Comparison of ENCODE assay signal across 10 cellular contexts in genomic region chr5:146667633-146668032, GRCh38.
A peak's percentile ranks its signal among the peaks of the same experiment; 100 is the strongest.
DNase-seq lines count a peak whose midpoint lies in the region; ATAC-seq, FAIRE-seq and TF ChIP-seq lines count a peak whose summit lies in the region.
"Had no signal": no experiment of that assay in that cellular context is flagged by ENCODE, and none has a peak within 500 bp of the region (broad histone marks: within the 10 kb centered on the region; RNA-seq: fewer than 3 reads in every experiment).

No MANE protein-coding gene starts in this region.

- ATAC-seq in PC-3 (peak; percentile 82), foreskin keratinocyte (peak; percentile 76), sciatic nerve (peak; percentile 65), HG03378 (IDR thresholded peaks at IDR 0.05; ENCODE audit: unreplicated experiment) (no peak)
- ATAC-seq: K562 had no signal

- H3K27ac ChIP-seq in PC-3 (ENCODE audit: low read length) = no peak overlapping the region
- H3K27ac ChIP-seq in foreskin keratinocyte = no peak overlapping the region
- H3K27ac ChIP-seq in kidney (ENCODE audit: low read depth in 2 of 2, low read length in 2 of 2) = no peak overlapping the region
- H3K27ac ChIP-seq: cardiac muscle cell had no signal

- intact Hi-C loops in PC-3 (cut with micrococcal nuclease) = no loop called here
- intact Hi-C loops in sciatic nerve (cut with DNase I) = no loop called here
- intact Hi-C loops in kidney (cut with DNase I) = no loop called here

- TF ChIP-seq CTCF in PC-3 (conservative IDR thresholded peaks at IDR 0.05; ENCODE audit: low read depth, low read length) (no peak), foreskin keratinocyte (conservative IDR thresholded peaks at IDR 0.05) (no peak), kidney (IDR thresholded peaks at IDR 0.05; ENCODE audit: borderline replicate concordance, extremely low read depth, insufficient read depth) (no peak)

- POLR2A ChIA-PET in PC-3 (lab: Charles Lee; ENCODE audit: unreplicated experiment) = no interaction called here

- no peaks in the 10 kb centered on the region for H3K9me2 ChIP-seq in PC-3 (replicated peaks; ENCODE audit: low read length)

- H3K4me3 ChIP-seq in PC-3 (ENCODE audit: low read length) (no peak overlapping the region), kidney (ENCODE audit: low read length in 2 of 2) (no peak overlapping the region)
- H3K4me3 ChIP-seq: cardiac muscle cell, K562 had no signal

- no peak overlapping the region for H3K9ac ChIP-seq in PC-3 (ENCODE audit: low read length)
- H3K9ac ChIP-seq in kidney (ENCODE audit: low read length in 2 of 2) = no peak overlapping the region

- no peak for TF ChIP-seq POLR2A in H54 (IDR thresholded peaks at IDR 0.05; ENCODE audit: low read depth, low read length)

- H3F3A ChIP-seq in PC-3 (ENCODE audit: low read length, unreplicated experiment) = no peaks in the 10 kb centered on the region

- no peaks in the 10 kb centered on the region for H3K36me3 ChIP-seq in PC-3 (ENCODE audit: low read depth, low read length)
- no peaks in the 10 kb centered on the region for H3K36me3 ChIP-seq in kidney (ENCODE audit: control insufficient read depth in 1 of 2, insufficient read depth in 2 of 2, low read length in 2 of 2)
- H3K36me3 ChIP-seq: cardiac muscle cell had no signal

- peak; percentile 36 for DNase-seq in H54 (ENCODE audit: insufficient read length, low spot score)
- peak; percentile 52 for DNase-seq in PC-3
- peak; percentile 23 to 44 for DNase-seq in foreskin keratinocyte
- no peak for DNase-seq in sciatic nerve (ENCODE audit: low spot score)
- no peak for DNase-seq in activated CD4-positive, alpha-beta T cell treated with anti-CD3 and anti-CD28 coated beads, Interleukin-2, amount 50 U/mL, for 48 hours
- no peak for DNase-seq in NCI-H2081 treated with DMSO at 0.1 percent for 48 hours (lab: John Stamatoyannopoulos, UW)
- DNase-seq in kidney = no peak

- peaks cover 45% of the 10 kb centered on the region for H3K27me3 ChIP-seq in PC-3 (ENCODE audit: low read length)
- no peaks in the 10 kb centered on the region for H3K27me3 ChIP-seq in foreskin keratinocyte
- H3K27me3 ChIP-seq: cardiac muscle cell had no signal

- CTCF ChIA-PET in PC-3 (lab: Charles Lee) = no interaction called here

- H3K4me2 ChIP-seq in PC-3 (ENCODE audit: low read length) = no peak overlapping the region; the same call in 1 of the 2 replicates

- FAIRE-seq in H54 (lab: Jason Lieb, UNC) (peak; percentile 99), kidney (lab: Jason Lieb, UNC) (no peak)
- FAIRE-seq: K562 had no signal

- no peaks in the 10 kb centered on the region for H3K79me2 ChIP-seq in PC-3 (ENCODE audit: low read length)

- no peaks in the 10 kb centered on the region for H3K4me1 ChIP-seq in PC-3 (ENCODE audit: insufficient read depth, low read length)
- no peaks in the 10 kb centered on the region for H3K4me1 ChIP-seq in foreskin keratinocyte
- H3K4me1 ChIP-seq in kidney (ENCODE audit: control insufficient read depth in 1 of 2, insufficient read depth in 1 of 2, low read depth in 1 of 2, low read length in 2 of 2) = no peaks in the 10 kb centered on the region

- H2AFZ ChIP-seq in PC-3 (ENCODE audit: low read length) = no peak overlapping the region

- H4K20me1 ChIP-seq in PC-3 (ENCODE audit: low read length) = no peaks in the 10 kb centered on the region

- H3K9me3 ChIP-seq in PC-3 (ENCODE audit: low read length) (no peaks in the 10 kb centered on the region), kidney (ENCODE audit: control insufficient read depth in 1 of 2, low read length in 2 of 2) (no peaks in the 10 kb centered on the region)

- no TSS peak for BruUV-seq in PC-3 (replicated peaks; lab: Mats Ljungman, UMichigan)

Comparison
In these comparisons a context has a peak if more than half of its experiments do, and no peak if none do; other contexts are left out.
1. DNase-seq: peak in H54 (single experiment), PC-3 (single experiment) and foreskin keratinocyte (2 of 2); none in sciatic nerve (single experiment), activated CD4-positive, alpha-beta T cell treated with anti-CD3 and anti-CD28 coated beads, Interleukin-2, amount 50 U/mL, for 48 hours (0 of 2), NCI-H2081 treated with DMSO at 0.1 percent for 48 hours (single experiment) and kidney (single experiment).